Comparison of ENCODE assay signal across 15 cellular contexts in genomic region chr5:178361657-178362445, GRCh38.
"Had no signal": no experiment of that assay in that cellular context is flagged by ENCODE, and none has a peak within 500 bp of the region (broad histone marks: within the 10 kb centered on the region; RNA-seq: fewer than 3 reads in every experiment).

No MANE protein-coding gene starts in this region.

- H3K27ac ChIP-seq: breast epithelium, dorsolateral prefrontal cortex, pancreas, tibial artery had no signal

- H3K36me3 ChIP-seq: breast epithelium, pancreas, tibial artery had no signal

- ATAC-seq: activated CD8-positive, alpha-beta memory T cell treated with anti-CD3 and anti-CD28 coated beads, Interleukin-2, amount 10 ng/mL, durations not matched to agents 7 days and 5 days; activated naive CD4-positive, alpha-beta T cell treated with anti-CD3 and anti-CD28 coated beads, Interleukin-2, amount 50 U/mL, for 72 hours; activated T-cell treated with anti-CD3 and anti-CD28 coated beads, Interleukin-2, amount 50 U/mL, for 4 hours; esophagus mucosa; pancreas had no signal

- H3K27me3 ChIP-seq: dorsolateral prefrontal cortex, pancreas had no signal

- H3K4me1 ChIP-seq: breast epithelium, tibial artery had no signal

- H3K4me3 ChIP-seq: breast epithelium, dorsolateral prefrontal cortex, pancreas, tibial artery had no signal

- DNase-seq: activated CD4-positive, alpha-beta T cell treated with anti-CD3 and anti-CD28 coated beads, Interleukin-2, amount 50 U/mL, for 48 hours; activated CD4-positive, CD25-positive, alpha-beta regulatory T cell treated with anti-CD3 and anti-CD28 coated beads, Interleukin-2, amount 50 U/mL, for 72 hours; activated CD8-positive, alpha-beta memory T cell treated with anti-CD3 and anti-CD28 coated beads, Interleukin-2, amount 10 ng/mL, durations not matched to agents 7 days and 5 days; activated effector memory CD4-positive, alpha-beta T cell treated with anti-CD3 and anti-CD28 coated beads, Interleukin-2, amount 50 U/mL, for 16 hours; activated T-cell treated with anti-CD3 and anti-CD28 coated beads, Interleukin-2, amount 50 U/mL, for 4 hours; amygdala; dorsolateral prefrontal cortex; foreskin fibroblast; glutamatergic neuron; tibial artery had no signal

- FAIRE-seq: endometrium, pancreas had no signal

- H3K9me3 ChIP-seq: breast epithelium, pancreas, tibial artery had no signal
